ENCODE assay signal across 2 cellular contexts in the genomic region with DNA sequence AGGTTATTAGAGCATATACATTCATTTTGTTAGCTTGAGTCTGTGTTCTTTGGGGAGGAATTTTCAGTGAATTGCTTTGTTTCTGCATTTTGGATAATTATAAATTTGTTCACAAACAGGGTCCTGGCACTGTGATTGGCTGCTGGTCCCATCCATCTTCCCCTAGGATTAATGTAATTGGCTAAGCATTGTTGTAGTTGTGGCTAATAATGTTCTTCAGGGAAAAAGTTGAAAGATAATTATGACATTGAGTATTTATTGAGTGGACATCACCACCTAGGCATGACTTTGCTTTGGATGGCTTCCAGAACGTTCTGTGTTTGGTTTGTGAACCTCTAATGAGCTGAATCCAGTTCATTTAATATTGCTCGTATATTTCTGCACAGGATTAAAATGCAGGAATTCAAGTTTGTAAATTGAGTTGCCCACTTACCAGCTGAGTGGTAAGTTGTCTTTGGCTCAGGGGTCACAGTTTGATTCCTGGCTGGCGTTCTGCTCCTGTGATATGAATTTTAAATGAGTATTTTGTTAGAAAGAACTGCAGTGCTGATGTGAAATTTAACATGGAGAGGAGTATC.
TF ChIP-seq lines count a peak whose summit lies in the region.

No MANE protein-coding gene starts in this region.

TF ChIP-seq in K562, 482 proteins besides CTCF, POLR2A, EP300 and RAD21 (continues in another document):
- TF ChIP-seq FOXJ2 (tag; IDR thresholded peaks at IDR 0.05), result no peak
- TF ChIP-seq NUFIP1 (IDR thresholded peaks at IDR 0.05; ENCODE audit: partially characterized antibody), result no peak
- TF ChIP-seq KLF1 (tag; IDR thresholded peaks at IDR 0.05), result no peak
- TF ChIP-seq CHD2 (IDR thresholded peaks at IDR 0.05; ENCODE audit: low read depth, low read length), result peak; percentile 36; the same call in 1 of the 2 replicates
- no peak for TF ChIP-seq NCOA2 (IDR thresholded peaks at IDR 0.05; ENCODE audit: partially characterized antibody in 2 of 2)
- TF ChIP-seq MTA1 (IDR thresholded peaks at IDR 0.05; ENCODE audit: borderline replicate concordance), result no peak
- peak; percentile 93 for TF ChIP-seq RBM25 (IDR thresholded peaks at IDR 0.05; ENCODE audit: low read depth, low read length, severe bottlenecking)
- TF ChIP-seq MBD2 (IDR thresholded peaks at IDR 0.05; ENCODE audit: borderline replicate concordance, low read depth), result 0 out of 2 replicates have a peak, but pooled peaks have one; percentile 29
- TF ChIP-seq, protein P1, sequence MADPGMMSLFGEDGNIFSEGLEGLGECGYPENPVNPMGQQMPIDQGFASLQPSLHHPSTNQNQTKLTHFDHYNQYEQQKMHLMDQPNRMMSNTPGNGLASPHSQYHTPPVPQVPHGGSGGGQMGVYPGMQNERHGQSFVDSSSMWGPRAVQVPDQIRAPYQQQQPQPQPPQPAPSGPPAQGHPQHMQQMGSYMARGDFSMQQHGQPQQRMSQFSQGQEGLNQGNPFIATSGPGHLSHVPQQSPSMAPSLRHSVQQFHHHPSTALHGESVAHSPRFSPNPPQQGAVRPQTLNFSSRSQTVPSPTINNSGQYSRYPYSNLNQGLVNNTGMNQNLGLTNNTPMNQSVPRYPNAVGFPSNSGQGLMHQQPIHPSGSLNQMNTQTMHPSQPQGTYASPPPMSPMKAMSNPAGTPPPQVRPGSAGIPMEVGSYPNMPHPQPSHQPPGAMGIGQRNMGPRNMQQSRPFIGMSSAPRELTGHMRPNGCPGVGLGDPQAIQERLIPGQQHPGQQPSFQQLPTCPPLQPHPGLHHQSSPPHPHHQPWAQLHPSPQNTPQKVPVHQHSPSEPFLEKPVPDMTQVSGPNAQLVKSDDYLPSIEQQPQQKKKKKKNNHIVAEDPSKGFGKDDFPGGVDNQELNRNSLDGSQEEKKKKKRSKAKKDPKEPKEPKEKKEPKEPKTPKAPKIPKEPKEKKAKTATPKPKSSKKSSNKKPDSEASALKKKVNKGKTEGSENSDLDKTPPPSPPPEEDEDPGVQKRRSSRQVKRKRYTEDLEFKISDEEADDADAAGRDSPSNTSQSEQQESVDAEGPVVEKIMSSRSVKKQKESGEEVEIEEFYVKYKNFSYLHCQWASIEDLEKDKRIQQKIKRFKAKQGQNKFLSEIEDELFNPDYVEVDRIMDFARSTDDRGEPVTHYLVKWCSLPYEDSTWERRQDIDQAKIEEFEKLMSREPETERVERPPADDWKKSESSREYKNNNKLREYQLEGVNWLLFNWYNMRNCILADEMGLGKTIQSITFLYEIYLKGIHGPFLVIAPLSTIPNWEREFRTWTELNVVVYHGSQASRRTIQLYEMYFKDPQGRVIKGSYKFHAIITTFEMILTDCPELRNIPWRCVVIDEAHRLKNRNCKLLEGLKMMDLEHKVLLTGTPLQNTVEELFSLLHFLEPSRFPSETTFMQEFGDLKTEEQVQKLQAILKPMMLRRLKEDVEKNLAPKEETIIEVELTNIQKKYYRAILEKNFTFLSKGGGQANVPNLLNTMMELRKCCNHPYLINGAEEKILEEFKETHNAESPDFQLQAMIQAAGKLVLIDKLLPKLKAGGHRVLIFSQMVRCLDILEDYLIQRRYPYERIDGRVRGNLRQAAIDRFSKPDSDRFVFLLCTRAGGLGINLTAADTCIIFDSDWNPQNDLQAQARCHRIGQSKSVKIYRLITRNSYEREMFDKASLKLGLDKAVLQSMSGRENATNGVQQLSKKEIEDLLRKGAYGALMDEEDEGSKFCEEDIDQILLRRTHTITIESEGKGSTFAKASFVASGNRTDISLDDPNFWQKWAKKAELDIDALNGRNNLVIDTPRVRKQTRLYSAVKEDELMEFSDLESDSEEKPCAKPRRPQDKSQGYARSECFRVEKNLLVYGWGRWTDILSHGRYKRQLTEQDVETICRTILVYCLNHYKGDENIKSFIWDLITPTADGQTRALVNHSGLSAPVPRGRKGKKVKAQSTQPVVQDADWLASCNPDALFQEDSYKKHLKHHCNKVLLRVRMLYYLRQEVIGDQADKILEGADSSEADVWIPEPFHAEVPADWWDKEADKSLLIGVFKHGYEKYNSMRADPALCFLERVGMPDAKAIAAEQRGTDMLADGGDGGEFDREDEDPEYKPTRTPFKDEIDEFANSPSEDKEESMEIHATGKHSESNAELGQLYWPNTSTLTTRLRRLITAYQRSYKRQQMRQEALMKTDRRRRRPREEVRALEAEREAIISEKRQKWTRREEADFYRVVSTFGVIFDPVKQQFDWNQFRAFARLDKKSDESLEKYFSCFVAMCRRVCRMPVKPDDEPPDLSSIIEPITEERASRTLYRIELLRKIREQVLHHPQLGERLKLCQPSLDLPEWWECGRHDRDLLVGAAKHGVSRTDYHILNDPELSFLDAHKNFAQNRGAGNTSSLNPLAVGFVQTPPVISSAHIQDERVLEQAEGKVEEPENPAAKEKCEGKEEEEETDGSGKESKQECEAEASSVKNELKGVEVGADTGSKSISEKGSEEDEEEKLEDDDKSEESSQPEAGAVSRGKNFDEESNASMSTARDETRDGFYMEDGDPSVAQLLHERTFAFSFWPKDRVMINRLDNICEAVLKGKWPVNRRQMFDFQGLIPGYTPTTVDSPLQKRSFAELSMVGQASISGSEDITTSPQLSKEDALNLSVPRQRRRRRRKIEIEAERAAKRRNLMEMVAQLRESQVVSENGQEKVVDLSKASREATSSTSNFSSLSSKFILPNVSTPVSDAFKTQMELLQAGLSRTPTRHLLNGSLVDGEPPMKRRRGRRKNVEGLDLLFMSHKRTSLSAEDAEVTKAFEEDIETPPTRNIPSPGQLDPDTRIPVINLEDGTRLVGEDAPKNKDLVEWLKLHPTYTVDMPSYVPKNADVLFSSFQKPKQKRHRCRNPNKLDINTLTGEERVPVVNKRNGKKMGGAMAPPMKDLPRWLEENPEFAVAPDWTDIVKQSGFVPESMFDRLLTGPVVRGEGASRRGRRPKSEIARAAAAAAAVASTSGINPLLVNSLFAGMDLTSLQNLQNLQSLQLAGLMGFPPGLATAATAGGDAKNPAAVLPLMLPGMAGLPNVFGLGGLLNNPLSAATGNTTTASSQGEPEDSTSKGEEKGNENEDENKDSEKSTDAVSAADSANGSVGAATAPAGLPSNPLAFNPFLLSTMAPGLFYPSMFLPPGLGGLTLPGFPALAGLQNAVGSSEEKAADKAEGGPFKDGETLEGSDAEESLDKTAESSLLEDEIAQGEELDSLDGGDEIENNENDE (IDR thresholded peaks at IDR 0.05; ENCODE audit: low read depth, low read length), result no peak
- TF ChIP-seq PHB2 (IDR thresholded peaks at IDR 0.05; ENCODE audit: low read depth), result no peak
- no peak for TF ChIP-seq ZSCAN32 (CRISPR knock-in tag; IDR thresholded peaks at IDR 0.05)

TF ChIP-seq in HepG2, 621 proteins besides CTCF, POLR2A, EP300 and RAD21:
- TF ChIP-seq KLF16 (CRISPR knock-in tag; IDR thresholded peaks at IDR 0.05) (no peak), NFYC (CRISPR knock-in tag; IDR thresholded peaks at IDR 0.05) (peak; percentile 76), NFYB (CRISPR knock-in tag; IDR thresholded peaks at IDR 0.05) (peak; percentile 74), TRIM24 (CRISPR knock-in tag; IDR thresholded peaks at IDR 0.05) (no peak), HOXA9 (CRISPR knock-in tag; IDR thresholded peaks at IDR 0.05; ENCODE audit: borderline replicate concordance) (no peak), SP2 (CRISPR knock-in tag; IDR thresholded peaks at IDR 0.05) (peak; percentile 58), ZMAT3 (CRISPR knock-in tag; conservative IDR thresholded peaks at IDR 0.05) (0 out of 2 replicates have a peak, but pooled peaks have one; percentile 24), SMAD9 (CRISPR knock-in tag; IDR thresholded peaks at IDR 0.05) (no peak), ZNF335 (CRISPR knock-in tag; IDR thresholded peaks at IDR 0.05) (no peak), NAIF1 (CRISPR knock-in tag; IDR thresholded peaks at IDR 0.05; ENCODE audit: borderline replicate concordance) (no peak)
- TF ChIP-seq, protein P2, sequence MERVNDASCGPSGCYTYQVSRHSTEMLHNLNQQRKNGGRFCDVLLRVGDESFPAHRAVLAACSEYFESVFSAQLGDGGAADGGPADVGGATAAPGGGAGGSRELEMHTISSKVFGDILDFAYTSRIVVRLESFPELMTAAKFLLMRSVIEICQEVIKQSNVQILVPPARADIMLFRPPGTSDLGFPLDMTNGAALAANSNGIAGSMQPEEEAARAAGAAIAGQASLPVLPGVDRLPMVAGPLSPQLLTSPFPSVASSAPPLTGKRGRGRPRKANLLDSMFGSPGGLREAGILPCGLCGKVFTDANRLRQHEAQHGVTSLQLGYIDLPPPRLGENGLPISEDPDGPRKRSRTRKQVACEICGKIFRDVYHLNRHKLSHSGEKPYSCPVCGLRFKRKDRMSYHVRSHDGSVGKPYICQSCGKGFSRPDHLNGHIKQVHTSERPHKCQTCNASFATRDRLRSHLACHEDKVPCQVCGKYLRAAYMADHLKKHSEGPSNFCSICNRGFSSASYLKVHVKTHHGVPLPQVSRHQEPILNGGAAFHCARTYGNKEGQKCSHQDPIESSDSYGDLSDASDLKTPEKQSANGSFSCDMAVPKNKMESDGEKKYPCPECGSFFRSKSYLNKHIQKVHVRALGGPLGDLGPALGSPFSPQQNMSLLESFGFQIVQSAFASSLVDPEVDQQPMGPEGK (CRISPR knock-in tag; IDR thresholded peaks at IDR 0.05), result no peak
- TF ChIP-seq, protein P3, sequence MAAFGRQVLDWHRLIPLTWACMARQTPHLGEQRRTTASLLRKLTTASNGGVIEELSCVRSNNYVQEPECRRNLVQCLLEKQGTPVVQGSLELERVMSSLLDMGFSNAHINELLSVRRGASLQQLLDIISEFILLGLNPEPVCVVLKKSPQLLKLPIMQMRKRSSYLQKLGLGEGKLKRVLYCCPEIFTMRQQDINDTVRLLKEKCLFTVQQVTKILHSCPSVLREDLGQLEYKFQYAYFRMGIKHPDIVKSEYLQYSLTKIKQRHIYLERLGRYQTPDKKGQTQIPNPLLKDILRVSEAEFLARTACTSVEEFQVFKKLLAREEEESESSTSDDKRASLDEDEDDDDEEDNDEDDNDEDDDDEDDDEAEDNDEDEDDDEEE (CRISPR knock-in tag; IDR thresholded peaks at IDR 0.05), result no peak
- TF ChIP-seq, protein P4, sequence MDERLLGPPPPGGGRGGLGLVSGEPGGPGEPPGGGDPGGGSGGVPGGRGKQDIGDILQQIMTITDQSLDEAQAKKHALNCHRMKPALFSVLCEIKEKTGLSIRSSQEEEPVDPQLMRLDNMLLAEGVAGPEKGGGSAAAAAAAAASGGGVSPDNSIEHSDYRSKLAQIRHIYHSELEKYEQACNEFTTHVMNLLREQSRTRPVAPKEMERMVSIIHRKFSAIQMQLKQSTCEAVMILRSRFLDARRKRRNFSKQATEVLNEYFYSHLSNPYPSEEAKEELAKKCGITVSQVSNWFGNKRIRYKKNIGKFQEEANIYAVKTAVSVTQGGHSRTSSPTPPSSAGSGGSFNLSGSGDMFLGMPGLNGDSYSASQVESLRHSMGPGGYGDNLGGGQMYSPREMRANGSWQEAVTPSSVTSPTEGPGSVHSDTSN (CRISPR knock-in tag; IDR thresholded peaks at IDR 0.05), result peak; percentile 72
- TF ChIP-seq, protein P5, sequence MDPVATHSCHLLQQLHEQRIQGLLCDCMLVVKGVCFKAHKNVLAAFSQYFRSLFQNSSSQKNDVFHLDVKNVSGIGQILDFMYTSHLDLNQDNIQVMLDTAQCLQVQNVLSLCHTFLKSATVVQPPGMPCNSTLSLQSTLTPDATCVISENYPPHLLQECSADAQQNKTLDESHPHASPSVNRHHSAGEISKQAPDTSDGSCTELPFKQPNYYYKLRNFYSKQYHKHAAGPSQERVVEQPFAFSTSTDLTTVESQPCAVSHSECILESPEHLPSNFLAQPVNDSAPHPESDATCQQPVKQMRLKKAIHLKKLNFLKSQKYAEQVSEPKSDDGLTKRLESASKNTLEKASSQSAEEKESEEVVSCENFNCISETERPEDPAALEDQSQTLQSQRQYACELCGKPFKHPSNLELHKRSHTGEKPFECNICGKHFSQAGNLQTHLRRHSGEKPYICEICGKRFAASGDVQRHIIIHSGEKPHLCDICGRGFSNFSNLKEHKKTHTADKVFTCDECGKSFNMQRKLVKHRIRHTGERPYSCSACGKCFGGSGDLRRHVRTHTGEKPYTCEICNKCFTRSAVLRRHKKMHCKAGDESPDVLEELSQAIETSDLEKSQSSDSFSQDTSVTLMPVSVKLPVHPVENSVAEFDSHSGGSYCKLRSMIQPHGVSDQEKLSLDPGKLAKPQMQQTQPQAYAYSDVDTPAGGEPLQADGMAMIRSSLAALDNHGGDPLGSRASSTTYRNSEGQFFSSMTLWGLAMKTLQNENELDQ (CRISPR knock-in tag; IDR thresholded peaks at IDR 0.05; ENCODE audit: borderline replicate concordance), result no peak
